In genomic region chr19:3405261-3405653, GRCh38 we compare ENCODE assay signal across 15 cellular contexts. TPM values are rescaled to one million over a fixed set of nuclear protein-coding genes. Genes with fewer than 3 reads are reported as not detected.
DNase-seq lines count a peak whose midpoint lies in the region; ATAC-seq and TF ChIP-seq lines count a peak whose summit lies in the region.
"Had no signal": no experiment of that assay in that cellular context is flagged by ENCODE, and none has a peak within 500 bp of the region (broad histone marks: within the 10 kb centered on the region; RNA-seq: fewer than 3 reads in every experiment).

No MANE protein-coding gene starts in this region.

- 28% methylated on average over 6 of the region's 6 CpGs for WGBS in right cardiac atrium
- WGBS in hepatocyte (ENCODE audit: low lambda C conversion rate, missing lambda C conversion rate), result 97% methylated on average over 6 of the region's 6 CpGs
- WGBS in sigmoid colon, 2 donors, result 85 to 90% methylated on average over 6 of the region's 6 CpGs

- DNase-seq in right cardiac atrium, result no peak
- no peak for DNase-seq in Right ventricle myocardium superior
- DNase-seq in hepatocyte (ENCODE audit: low spot score), result no peak
- DNase-seq in sigmoid colon, result no peak
- DNase-seq in NCI-H2171 (lab: John Stamatoyannopoulos, UW), result no peak
- DNase-seq in NCI-H774 (lab: John Stamatoyannopoulos, UW), result no peak
- DNase-seq in PC-3, result no peak
- DNase-seq: ACHN; activated T-cell treated with anti-CD3 and anti-CD28 coated beads, Interleukin-2, amount 50 U/mL, for 4 hours; DMS153; NCI-H187; stimulated activated CD4-positive, alpha-beta T cell treated with anti-CD3 and anti-CD28 coated beads, Interleukin-2, amount 100 ng/mL, for 24 hours; stimulated activated naive CD4-positive, alpha-beta T cell had no signal

- TF ChIP-seq CTCF in hepatocyte (IDR thresholded peaks at IDR 0.05; ENCODE audit: poor library complexity), result no peak
- no peak for TF ChIP-seq CTCF in sigmoid colon (IDR thresholded peaks at IDR 0.05)
- no peak for TF ChIP-seq CTCF in PC-3 (conservative IDR thresholded peaks at IDR 0.05; ENCODE audit: low read depth, low read length)

- no peaks in the 10 kb centered on the region for H3K36me3 ChIP-seq in hepatocyte (replicated peaks; ENCODE audit: insufficient read depth, low read depth)
- H3K36me3 ChIP-seq in sigmoid colon, result no peaks in the 10 kb centered on the region
- no peaks in the 10 kb centered on the region for H3K36me3 ChIP-seq in PC-3 (ENCODE audit: low read depth, low read length)

- no peaks in the 10 kb centered on the region for H4K20me1 ChIP-seq in hepatocyte (ENCODE audit: insufficient read depth, poor library complexity, severe bottlenecking)
- peaks cover 4% of the 10 kb centered on the region; the same call in 1 of the 2 replicates for H4K20me1 ChIP-seq in PC-3 (ENCODE audit: low read length)

- H3K27me3 ChIP-seq in right cardiac atrium (ENCODE audit: control insufficient read depth, insufficient read depth) (no peaks in the 10 kb centered on the region), hepatocyte (no peaks in the 10 kb centered on the region), sigmoid colon (no peaks in the 10 kb centered on the region), PC-3 (ENCODE audit: low read length) (no peaks in the 10 kb centered on the region)

- H3K4me1 ChIP-seq in right cardiac atrium (ENCODE audit: control insufficient read depth, insufficient read depth, low read length) (peaks cover 11% of the 10 kb centered on the region), hepatocyte (ENCODE audit: insufficient read depth) (peaks cover 24% of the 10 kb centered on the region), sigmoid colon (peaks cover 0 to 97% (median 89%) of the 10 kb centered on the region in 4 donors), PC-3 (ENCODE audit: insufficient read depth, low read length) (no peaks in the 10 kb centered on the region)

- POLR2A ChIA-PET in PC-3 (lab: Charles Lee; ENCODE audit: unreplicated experiment), result no interaction called here

- H3K4me2 ChIP-seq in hepatocyte (no peak overlapping the region), PC-3 (ENCODE audit: low read length) (no peak overlapping the region)

- H3F3A ChIP-seq in PC-3 (ENCODE audit: low read length, unreplicated experiment), result no peaks in the 10 kb centered on the region

- H3K79me2 ChIP-seq in hepatocyte, result peaks cover 17% of the 10 kb centered on the region
- H3K79me2 ChIP-seq in PC-3 (ENCODE audit: low read length), result peaks cover 33% of the 10 kb centered on the region

- H3K9ac ChIP-seq in PC-3 (ENCODE audit: low read length), result no peak overlapping the region

- no peak overlapping the region for H2AFZ ChIP-seq in hepatocyte
- no peak overlapping the region for H2AFZ ChIP-seq in PC-3 (ENCODE audit: low read length)

- H3K4me3 ChIP-seq in right cardiac atrium (ENCODE audit: low read length) (no peak overlapping the region), hepatocyte (no peak overlapping the region), sigmoid colon (peak overlapping the region; percentile 37 to 57 (median 48)), PC-3 (ENCODE audit: low read length) (no peak overlapping the region)

- BruUV-seq in PC-3 (replicated peaks; lab: Mats Ljungman, UMichigan), result no TSS peak

- no peak for TF ChIP-seq EP300 in sigmoid colon (IDR thresholded peaks at IDR 0.05)

- no peak for TF ChIP-seq POLR2A in sigmoid colon (IDR thresholded peaks at IDR 0.05)

- CTCF ChIA-PET in PC-3 (lab: Charles Lee), result no interaction called here

- intact Hi-C loops in right cardiac atrium (cut with DNase I), result loop anchor here in 1 of 4 donors (5.0 kb wide), 1 partner anchor 43 kb away; no protein-coding TSS in a partner anchor
- intact Hi-C loops in Right ventricle myocardium superior (cut with DNase I), result no loop called here
- intact Hi-C loops in sigmoid colon (cut with DNase I), result no loop called here
- intact Hi-C loops in PC-3 (cut with micrococcal nuclease), result no loop called here

- H3K27ac ChIP-seq in right cardiac atrium (ENCODE audit: low read length), result peak overlapping the region; percentile 99
- H3K27ac ChIP-seq in hepatocyte, result peak overlapping the region; percentile 98
- H3K27ac ChIP-seq in sigmoid colon, result peak overlapping the region; percentile 98 to 100 (median 98)
- H3K27ac ChIP-seq in PC-3 (ENCODE audit: low read length), result no peak overlapping the region

- H3K9me2 ChIP-seq in hepatocyte (replicated peaks; ENCODE audit: insufficient read depth) (no peaks in the 10 kb centered on the region), PC-3 (replicated peaks; ENCODE audit: low read length) (no peaks in the 10 kb centered on the region)

- ATAC-seq in right cardiac atrium (no peak), Right ventricle myocardium superior (ENCODE audit: poor library complexity) (no peak), PC-3 (no peak), HG02623 (IDR thresholded peaks at IDR 0.05; ENCODE audit: unreplicated experiment) (no peak)
- ATAC-seq: activated T-cell treated with anti-CD3 and anti-CD28 coated beads, Interleukin-2, amount 50 U/mL, for 4 hours; HCT116 had no signal

- H3K9me3 ChIP-seq in right cardiac atrium (ENCODE audit: control insufficient read depth, low read length), result no peaks in the 10 kb centered on the region
- H3K9me3 ChIP-seq in hepatocyte (ENCODE audit: low read depth), result no peaks in the 10 kb centered on the region
- H3K9me3 ChIP-seq in sigmoid colon, result no peaks in the 10 kb centered on the region
- H3K9me3 ChIP-seq in PC-3 (ENCODE audit: low read length), result no peaks in the 10 kb centered on the region

RNA-seq across cellular contexts. Expression of gene NFIC, which starts 38.9 kb away (rescaled TPM):
- total RNA-seq in right cardiac atrium, result 100 to 1,000 TPM; 175 to 223 (median 188) TPM
- 186 TPM for polyA plus RNA-seq in right cardiac atrium
- 153 TPM for total RNA-seq in Right ventricle myocardium superior
- total RNA-seq in hepatocyte, result 7.1 and 7.8 TPM in 2 replicates
- polyA plus RNA-seq in hepatocyte, result 20.9 and 30.5 TPM in 2 replicates
- total RNA-seq in sigmoid colon, result 100 to 1,000 TPM in 1 of 4 donors, 10 to 100 TPM in 3; 63.2 to 114 (median 74.2) TPM
- 10 to 100 TPM in 2 of 3 donors, 1 to 10 TPM in 1; 9.0 to 45.7 (median 10.2) TPM for polyA plus RNA-seq in sigmoid colon
- 31.7 and 49.6 TPM in 2 replicates for total RNA-seq in PC-3 (2014; rRNA removed)

Comparison
In these comparisons a context has a peak if more than half of its experiments do, and no peak if none do; other contexts are left out.
1. H3K4me3 ChIP-seq: peak in sigmoid colon (4 of 4); none in right cardiac atrium (single experiment), hepatocyte (single experiment) and PC-3 (single experiment).